ENCODE assay signal across 1 cellular context in genomic region chr20:50009521-50010454, GRCh38.
TF ChIP-seq lines count a peak whose summit lies in the region.

No MANE protein-coding gene starts in this region.

TF ChIP-seq in WTC11, 78 proteins besides CTCF, POLR2A, EP300 and RAD21 (continued from another document and continues in another):
- no peak for TF ChIP-seq ZNF396 (CRISPR knock-in tag; IDR thresholded peaks at IDR 0.05; ENCODE audit: borderline replicate concordance)
- no peak for TF ChIP-seq ZSCAN18 (CRISPR knock-in tag; IDR thresholded peaks at IDR 0.05)
- TF ChIP-seq NR2C2 (CRISPR knock-in tag; IDR thresholded peaks at IDR 0.05): no peak
- TF ChIP-seq ZNF425 (CRISPR knock-in tag; conservative IDR thresholded peaks at IDR 0.05): no peak
- no peak for TF ChIP-seq ZNF138 (CRISPR knock-in tag; conservative IDR thresholded peaks at IDR 0.05)
- TF ChIP-seq NR1H2 (CRISPR knock-in tag; IDR thresholded peaks at IDR 0.05): no peak
- TF ChIP-seq MXD4 (CRISPR knock-in tag; IDR thresholded peaks at IDR 0.05; ENCODE audit: borderline replicate concordance): no peak
- no peak for TF ChIP-seq ETV6 (CRISPR knock-in tag; IDR thresholded peaks at IDR 0.05)
- TF ChIP-seq ARID4B (CRISPR knock-in tag; IDR thresholded peaks at IDR 0.05; ENCODE audit: borderline replicate concordance): no peak
- no peak for TF ChIP-seq ZNF263 (CRISPR knock-in tag; IDR thresholded peaks at IDR 0.05; ENCODE audit: low read depth)
- no peak for TF ChIP-seq ELF4 (CRISPR knock-in tag; IDR thresholded peaks at IDR 0.05; ENCODE audit: low read depth)
- no peak for TF ChIP-seq CREM (CRISPR knock-in tag; IDR thresholded peaks at IDR 0.05)
- TF ChIP-seq ZNF121 (CRISPR knock-in tag; IDR thresholded peaks at IDR 0.05): peak; percentile 53
- no peak for TF ChIP-seq ZNF512 (CRISPR knock-in tag; IDR thresholded peaks at IDR 0.05; ENCODE audit: borderline replicate concordance)
- TF ChIP-seq MAX (CRISPR knock-in tag; IDR thresholded peaks at IDR 0.05): peak; percentile 30; the same call in 1 of the 2 replicates
- TF ChIP-seq ZNF416 (CRISPR knock-in tag; IDR thresholded peaks at IDR 0.05): no peak
- TF ChIP-seq GRHL2 (CRISPR knock-in tag; IDR thresholded peaks at IDR 0.05; ENCODE audit: insufficient replicate concordance, severe bottlenecking): no peak
- no peak for TF ChIP-seq ESRRA (CRISPR knock-in tag; IDR thresholded peaks at IDR 0.05; ENCODE audit: borderline replicate concordance)
- no peak for TF ChIP-seq USF2 (CRISPR knock-in tag; IDR thresholded peaks at IDR 0.05)
- TF ChIP-seq STAT6 (CRISPR knock-in tag; conservative IDR thresholded peaks at IDR 0.05; ENCODE audit: low read depth): no peak
- TF ChIP-seq NFYB (CRISPR knock-in tag; conservative IDR thresholded peaks at IDR 0.05; ENCODE audit: low read depth): 0 out of 2 replicates have a peak, but pooled peaks have one; percentile 6
- TF ChIP-seq, protein P1, sequence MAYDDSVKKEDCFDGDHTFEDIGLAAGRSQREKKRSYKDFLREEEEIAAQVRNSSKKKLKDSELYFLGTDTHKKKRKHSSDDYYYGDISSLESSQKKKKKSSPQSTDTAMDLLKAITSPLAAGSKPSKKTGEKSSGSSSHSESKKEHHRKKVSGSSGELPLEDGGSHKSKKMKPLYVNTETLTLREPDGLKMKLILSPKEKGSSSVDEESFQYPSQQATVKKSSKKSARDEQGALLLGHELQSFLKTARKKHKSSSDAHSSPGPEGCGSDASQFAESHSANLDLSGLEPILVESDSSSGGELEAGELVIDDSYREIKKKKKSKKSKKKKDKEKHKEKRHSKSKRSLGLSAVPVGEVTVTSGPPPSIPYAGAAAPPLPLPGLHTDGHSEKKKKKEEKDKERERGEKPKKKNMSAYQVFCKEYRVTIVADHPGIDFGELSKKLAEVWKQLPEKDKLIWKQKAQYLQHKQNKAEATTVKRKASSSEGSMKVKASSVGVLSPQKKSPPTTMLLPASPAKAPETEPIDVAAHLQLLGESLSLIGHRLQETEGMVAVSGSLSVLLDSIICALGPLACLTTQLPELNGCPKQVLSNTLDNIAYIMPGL (CRISPR knock-in tag; IDR thresholded peaks at IDR 0.05): no peak
- TF ChIP-seq, protein P2, sequence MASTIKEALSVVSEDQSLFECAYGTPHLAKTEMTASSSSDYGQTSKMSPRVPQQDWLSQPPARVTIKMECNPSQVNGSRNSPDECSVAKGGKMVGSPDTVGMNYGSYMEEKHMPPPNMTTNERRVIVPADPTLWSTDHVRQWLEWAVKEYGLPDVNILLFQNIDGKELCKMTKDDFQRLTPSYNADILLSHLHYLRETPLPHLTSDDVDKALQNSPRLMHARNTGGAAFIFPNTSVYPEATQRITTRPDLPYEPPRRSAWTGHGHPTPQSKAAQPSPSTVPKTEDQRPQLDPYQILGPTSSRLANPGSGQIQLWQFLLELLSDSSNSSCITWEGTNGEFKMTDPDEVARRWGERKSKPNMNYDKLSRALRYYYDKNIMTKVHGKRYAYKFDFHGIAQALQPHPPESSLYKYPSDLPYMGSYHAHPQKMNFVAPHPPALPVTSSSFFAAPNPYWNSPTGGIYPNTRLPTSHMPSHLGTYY (CRISPR knock-in tag; IDR thresholded peaks at IDR 0.05): no peak
- no peak for TF ChIP-seq ZMAT4 (CRISPR knock-in tag; IDR thresholded peaks at IDR 0.05)
- no peak for TF ChIP-seq AFF4 (CRISPR knock-in tag; IDR thresholded peaks at IDR 0.05; ENCODE audit: borderline replicate concordance)
- TF ChIP-seq FOXP1 (CRISPR knock-in tag; IDR thresholded peaks at IDR 0.05; ENCODE audit: borderline replicate concordance): no peak
- TF ChIP-seq, protein P3, sequence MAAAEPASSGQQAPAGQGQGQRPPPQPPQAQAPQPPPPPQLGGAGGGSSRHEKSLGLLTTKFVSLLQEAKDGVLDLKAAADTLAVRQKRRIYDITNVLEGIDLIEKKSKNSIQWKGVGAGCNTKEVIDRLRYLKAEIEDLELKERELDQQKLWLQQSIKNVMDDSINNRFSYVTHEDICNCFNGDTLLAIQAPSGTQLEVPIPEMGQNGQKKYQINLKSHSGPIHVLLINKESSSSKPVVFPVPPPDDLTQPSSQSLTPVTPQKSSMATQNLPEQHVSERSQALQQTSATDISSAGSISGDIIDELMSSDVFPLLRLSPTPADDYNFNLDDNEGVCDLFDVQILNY (CRISPR knock-in tag; IDR thresholded peaks at IDR 0.05): no peak
- TF ChIP-seq TP53 (CRISPR knock-in tag; IDR thresholded peaks at IDR 0.05): no peak
- TF ChIP-seq ATF3 (CRISPR knock-in tag; conservative IDR thresholded peaks at IDR 0.05): no peak
- no peak for TF ChIP-seq CDX4 (CRISPR knock-in tag; IDR thresholded peaks at IDR 0.05; ENCODE audit: borderline replicate concordance)
